ENCODE assay signal across 13 cellular contexts in genomic region chr13:76790519-76791289, GRCh38.
A peak's percentile ranks its signal among the peaks of the same experiment; 100 is the strongest.
DNase-seq lines count a peak whose midpoint lies in the region; ATAC-seq and TF ChIP-seq lines count a peak whose summit lies in the region.
"Had no signal": no experiment of that assay in that cellular context is flagged by ENCODE, and none has a peak within 500 bp of the region (broad histone marks: within the 10 kb centered on the region; RNA-seq: fewer than 3 reads in every experiment).

No MANE protein-coding gene starts in this region.

- no peak overlapping the region for H2AFZ ChIP-seq in smooth muscle cell (ENCODE audit: low read depth)

- H3K79me2 ChIP-seq in smooth muscle cell (ENCODE audit: low read depth) = no peaks in the 10 kb centered on the region

- whole genome bisulfite sequencing in heart left ventricle, 4 donors = 30 to 40% (median 40%) methylated on average over 2 of the region's 2 CpGs
- WGBS in smooth muscle cell (ENCODE audit: low lambda C conversion rate) = 21% methylated on average over 2 of the region's 2 CpGs
- 39 to 53% (median 49%) methylated on average over 2 of the region's 2 CpGs for WGBS in psoas muscle, 3 donors

- H3K27me3 ChIP-seq in heart left ventricle (no peaks in the 10 kb centered on the region), right atrium auricular region (no peaks in the 10 kb centered on the region), smooth muscle cell (ENCODE audit: low read depth) (no peaks in the 10 kb centered on the region), psoas muscle (ENCODE audit: insufficient read depth in 3 of 3, low read length in 2 of 3) (no peaks in the 10 kb centered on the region)
- H3K27me3 ChIP-seq: esophagus squamous epithelium, ovary had no signal

- H3F3A ChIP-seq in smooth muscle cell (ENCODE audit: low read depth) = peaks cover 3% of the 10 kb centered on the region

- H3K9ac ChIP-seq in smooth muscle cell (ENCODE audit: low read depth) = no peak overlapping the region

- H3K4me1 ChIP-seq in heart left ventricle = peaks cover 0 to 36% (median 24%) of the 10 kb centered on the region in 12 donors
- peaks cover 0 to 24% of the 10 kb centered on the region in 2 donors for H3K4me1 ChIP-seq in right atrium auricular region
- peaks cover 9% of the 10 kb centered on the region for H3K4me1 ChIP-seq in smooth muscle cell (ENCODE audit: low read depth)
- no peaks in the 10 kb centered on the region for H3K4me1 ChIP-seq in psoas muscle

- H3K4me3 ChIP-seq in heart left ventricle (no peak overlapping the region), right atrium auricular region (no peak overlapping the region), epithelial cell of esophagus (ENCODE audit: low read length) (no peak overlapping the region), smooth muscle cell (no peak overlapping the region), psoas muscle (no peak overlapping the region)
- H3K4me3 ChIP-seq: esophagus squamous epithelium, ovary had no signal

- DNase-seq in heart left ventricle (no peak), right atrium auricular region (ENCODE audit: low spot score) (no peak), RPMI7951 (ENCODE audit: low read depth) (peak; percentile 10), epithelial cell of esophagus (ENCODE audit: low read depth) (peak; percentile 3), smooth muscle cell (lab: John Stamatoyannopoulos, UW; ENCODE audit: unreplicated experiment) (no peak), posterior vena cava (ENCODE audit: low spot score) (no peak), midbrain (lab: John Stamatoyannopoulos, UW) (no peak), psoas muscle (no peak)
- DNase-seq: activated CD4-positive, alpha-beta T cell treated with anti-CD3 and anti-CD28 coated beads for 1 hour; esophagus squamous epithelium; MV-4-11; NCI-H2227 treated with DMSO at 0.1 percent for 48 hours; ovary had no signal

- H3K27ac ChIP-seq in heart left ventricle (peak overlapping the region in 9 of 12 donors; percentile 6 to 50 (median 31)), right atrium auricular region (no peak overlapping the region), smooth muscle cell (ENCODE audit: low read depth) (peak overlapping the region; percentile 85), psoas muscle (no peak overlapping the region)
- H3K27ac ChIP-seq: esophagus squamous epithelium, ovary had no signal

- intact Hi-C loops in heart left ventricle (cut with DNase I) = no loop called here
- intact Hi-C loops in posterior vena cava (cut with DNase I) = no loop called here
- intact Hi-C loops in psoas muscle (cut with DNase I) = no loop called here

- H3K9me3 ChIP-seq in heart left ventricle = peaks cover 0 to 14% (median 0%) of the 10 kb centered on the region in 12 donors
- no peaks in the 10 kb centered on the region for H3K9me3 ChIP-seq in right atrium auricular region
- no peaks in the 10 kb centered on the region for H3K9me3 ChIP-seq in smooth muscle cell (replicated peaks; ENCODE audit: low read depth)
- no peaks in the 10 kb centered on the region for H3K9me3 ChIP-seq in psoas muscle
- H3K9me3 ChIP-seq: esophagus squamous epithelium, ovary had no signal

- TF ChIP-seq CTCF in heart left ventricle (IDR thresholded peaks at IDR 0.05) (no peak), right atrium auricular region (IDR thresholded peaks at IDR 0.05) (no peak), epithelial cell of esophagus (IDR thresholded peaks at IDR 0.05; ENCODE audit: insufficient read depth, low read depth, low read length, missing control alignments) (no peak), smooth muscle cell (IDR thresholded peaks at IDR 0.05; ENCODE audit: borderline replicate concordance, insufficient read depth, poor library complexity, severe bottlenecking) (no peak), psoas muscle (IDR thresholded peaks at IDR 0.05) (no peak)

- no peak for TF ChIP-seq POLR2A in heart left ventricle (IDR thresholded peaks at IDR 0.05)

- peak overlapping the region; percentile 71 for H3K4me2 ChIP-seq in smooth muscle cell

- H3K36me3 ChIP-seq in heart left ventricle (no peaks in the 10 kb centered on the region), right atrium auricular region (no peaks in the 10 kb centered on the region), smooth muscle cell (ENCODE audit: low read depth) (no peaks in the 10 kb centered on the region), psoas muscle (ENCODE audit: insufficient read depth in 1 of 2, low read depth in 1 of 2) (no peaks in the 10 kb centered on the region)
- H3K36me3 ChIP-seq: esophagus squamous epithelium, ovary had no signal

- peak; percentile 18 to 51 (median 26) for ATAC-seq in heart left ventricle
- ATAC-seq in psoas muscle = no peak

- no peaks in the 10 kb centered on the region for H4K20me1 ChIP-seq in smooth muscle cell (ENCODE audit: low read depth)

Comparison
In these comparisons a context has a peak if more than half of its experiments do, and no peak if none do; other contexts are left out.
1. H3K27ac ChIP-seq: peak in heart left ventricle (9 of 12) and smooth muscle cell (single experiment); none in right atrium auricular region (0 of 2) and psoas muscle (single experiment).
2. ATAC-seq: peak in heart left ventricle (4 of 4); none in psoas muscle (0 of 4).
3. DNase-seq: peak in RPMI7951 (single experiment) and epithelial cell of esophagus (single experiment); none in heart left ventricle (0 of 5), right atrium auricular region (single experiment), smooth muscle cell (single experiment), posterior vena cava (single experiment), midbrain (single experiment) and psoas muscle (0 of 2).